Comparison of ENCODE assay signal across 12 cellular contexts in the genomic region with DNA sequence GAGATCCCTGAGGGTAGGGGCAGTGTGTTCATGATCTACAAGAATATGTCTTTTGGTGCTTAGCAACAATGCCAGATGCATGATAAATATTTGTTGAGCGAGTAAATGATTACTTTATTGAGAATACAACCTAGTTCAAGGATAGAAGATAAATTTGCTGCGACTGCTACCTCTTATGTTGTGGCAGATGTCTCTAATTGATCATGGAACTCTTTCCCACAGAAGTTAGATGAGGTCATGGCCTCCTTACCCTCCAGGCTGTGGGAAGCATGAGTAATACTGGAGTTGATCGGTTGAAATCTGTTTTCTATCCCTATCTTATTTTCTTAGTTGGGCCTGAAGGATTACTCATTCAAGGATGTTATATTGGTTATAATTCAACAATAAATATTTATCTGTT.
DNase-seq lines count a peak whose midpoint lies in the region; ATAC-seq, FAIRE-seq and TF ChIP-seq lines count a peak whose summit lies in the region.
"Had no signal": no experiment of that assay in that cellular context is flagged by ENCODE, and none has a peak within 500 bp of the region (broad histone marks: within the 10 kb centered on the region; RNA-seq: fewer than 3 reads in every experiment).

No MANE protein-coding gene starts in this region.

- no peaks in the 10 kb centered on the region for H3K9me3 Mint-ChIP-seq in activated CD8-positive, alpha-beta T cell treated with anti-CD3 and anti-CD28 coated beads, Interleukin-2, amount 10 ng/mL, durations not matched to agents 7 days and 5 days (ENCODE audit: insufficient read depth)

- H3K27ac Mint-ChIP-seq in activated CD8-positive, alpha-beta T cell treated with anti-CD3 and anti-CD28 coated beads, Interleukin-2, amount 10 ng/mL, durations not matched to agents 7 days and 5 days: no peak overlapping the region

- H3K36me3 Mint-ChIP-seq in activated CD8-positive, alpha-beta T cell treated with anti-CD3 and anti-CD28 coated beads, Interleukin-2, amount 10 ng/mL, durations not matched to agents 7 days and 5 days (ENCODE audit: low read depth): no peaks in the 10 kb centered on the region

- CTCF ChIA-PET in activated CD8-positive, alpha-beta T cell treated with anti-CD3 and anti-CD28 coated beads, Interleukin-2, amount 10 ng/mL, durations not matched to agents 7 days and 5 days (lab: Charles Lee): no interaction called here

- FAIRE-seq in H54 (lab: Jason Lieb, UNC): peak; percentile 23
- FAIRE-seq: GM12891 had no signal

- H3K27me3 Mint-ChIP-seq in activated CD8-positive, alpha-beta T cell treated with anti-CD3 and anti-CD28 coated beads, Interleukin-2, amount 10 ng/mL, durations not matched to agents 7 days and 5 days (ENCODE audit: low read depth): no peaks in the 10 kb centered on the region

- DNase-seq in AG09319 (ENCODE audit: extremely low read depth, low read depth): peak; percentile 52
- DNase-seq in H54 (ENCODE audit: insufficient read length, low spot score): no peak
- DNase-seq in RPMI7951 (ENCODE audit: low read depth): peak; percentile 81
- peak; percentile 51 for DNase-seq in fibroblast of villous mesenchyme (ENCODE audit: low read depth)
- no peak for DNase-seq in GM10266 (ENCODE audit: extremely low spot score)
- no peak for DNase-seq in stimulated activated CD4-positive, alpha-beta T cell treated with anti-CD3 and anti-CD28 coated beads, Interleukin-15, amount 100 ng/mL, for 24 hours
- no peak for DNase-seq in activated CD8-positive, alpha-beta T cell treated with anti-CD3 and anti-CD28 coated beads, Interleukin-2, amount 10 ng/mL, durations not matched to agents 7 days and 5 days
- DNase-seq: activated naive CD4-positive, alpha-beta T cell treated with Interleukin-2 at 50 U/mL for 16 hours; effector memory CD4-positive, alpha-beta T cell; NK-92 treated with Interleukin-12 subunit alpha and Interleukin-12 subunit beta, amount 100 ng/mL, for 24 hours had no signal

- H3K4me3 Mint-ChIP-seq in activated CD8-positive, alpha-beta T cell treated with anti-CD3 and anti-CD28 coated beads, Interleukin-2, amount 10 ng/mL, durations not matched to agents 7 days and 5 days: no peak overlapping the region

- H3K4me1 Mint-ChIP-seq in activated CD8-positive, alpha-beta T cell treated with anti-CD3 and anti-CD28 coated beads, Interleukin-2, amount 10 ng/mL, durations not matched to agents 7 days and 5 days (ENCODE audit: low read depth): no peaks in the 10 kb centered on the region

- no peak for ATAC-seq in activated CD8-positive, alpha-beta T cell treated with anti-CD3 and anti-CD28 coated beads, Interleukin-2, amount 10 ng/mL, durations not matched to agents 7 days and 5 days
- no peak for ATAC-seq in HG02610 (IDR thresholded peaks at IDR 0.05; ENCODE audit: unreplicated experiment)

- no peak overlapping the region for H3K4me3 ChIP-seq in fibroblast of villous mesenchyme (ENCODE audit: low read depth, low read length)

- no peak for TF ChIP-seq CTCF in AG09319 (IDR thresholded peaks at IDR 0.05; ENCODE audit: low read depth, low read length)
- no peak for TF ChIP-seq CTCF in fibroblast of villous mesenchyme (IDR thresholded peaks at IDR 0.05; ENCODE audit: insufficient read depth, low read depth, low read length)
- no peak for TF ChIP-seq CTCF in GM10266 (IDR thresholded peaks at IDR 0.05; ENCODE audit: control insufficient read depth, insufficient read depth, low read depth, missing control alignments)

- TF ChIP-seq POLR2A in H54 (IDR thresholded peaks at IDR 0.05; ENCODE audit: low read depth, low read length): no peak

- POLR2A ChIA-PET in activated CD8-positive, alpha-beta T cell treated with anti-CD3 and anti-CD28 coated beads, Interleukin-2, amount 10 ng/mL, durations not matched to agents 7 days and 5 days (lab: Charles Lee): no interaction called here

Comparison
In these comparisons a context has a peak if more than half of its experiments do, and no peak if none do; other contexts are left out.
1. DNase-seq: peak in AG09319 (single experiment), RPMI7951 (single experiment) and fibroblast of villous mesenchyme (single experiment); none in H54 (single experiment), GM10266 (single experiment), stimulated activated CD4-positive, alpha-beta T cell treated with anti-CD3 and anti-CD28 coated beads, Interleukin-15, amount 100 ng/mL, for 24 hours (single experiment) and activated CD8-positive, alpha-beta T cell treated with anti-CD3 and anti-CD28 coated beads, Interleukin-2, amount 10 ng/mL, durations not matched to agents 7 days and 5 days (single experiment).